ENCODE assay signal across 12 cellular contexts in genomic region chr19:15199219-15199651, GRCh38. TPM values are rescaled to one million over a fixed set of nuclear protein-coding genes. Genes with fewer than 3 reads are reported as not detected.
A peak's percentile ranks its signal among the peaks of the same experiment; 100 is the strongest.
DNase-seq lines count a peak whose midpoint lies in the region; ATAC-seq and TF ChIP-seq lines count a peak whose summit lies in the region.
"Had no signal": no experiment of that assay in that cellular context is flagged by ENCODE, and none has a peak within 500 bp of the region (broad histone marks: within the 10 kb centered on the region; RNA-seq: fewer than 3 reads in every experiment).

No MANE protein-coding gene starts in this region.

- H3K27me3 ChIP-seq in dorsolateral prefrontal cortex (peaks cover 0 to 73% (median 29%) of the 10 kb centered on the region in 45 donors), vagina (no peaks in the 10 kb centered on the region), transverse colon (peaks cover 80% of the 10 kb centered on the region)

- no peak for TF ChIP-seq CTCF in dorsolateral prefrontal cortex (IDR thresholded peaks at IDR 0.05 in 54 of 56, conservative IDR thresholded peaks at IDR 0.05 in 2 of 56; ENCODE audit: low read depth in 1 of 56, partially characterized antibody in 56 of 56)
- no peak for TF ChIP-seq CTCF in natural killer cell (IDR thresholded peaks at IDR 0.05)
- no peak for TF ChIP-seq CTCF in vagina (IDR thresholded peaks at IDR 0.05)
- TF ChIP-seq CTCF in transverse colon (IDR thresholded peaks at IDR 0.05): no peak

- no peak for DNase-seq in stimulated activated naive CD8-positive, alpha-beta T cell treated with anti-CD3 and anti-CD28 coated beads, Interleukin-15, Interleukin-2, amounts not matched to agents 100 U/mL and 50 U/mL, for 24 hours
- no peak for DNase-seq in dorsolateral prefrontal cortex
- DNase-seq in natural killer cell: no peak
- DNase-seq in vagina (ENCODE audit: extremely low spot score in 2 of 2): no peak
- DNase-seq in transverse colon: no peak
- no peak for DNase-seq in KBM-7
- DNase-seq: activated gamma-delta T cell treated with Interleukin-2 at 50 U/mL for 16 hours; DMS 273 treated with DMSO at 0.1 percent for 48 hours; stimulated activated CD4-positive, alpha-beta T cell treated with anti-CD3 and anti-CD28 coated beads, Interleukin-4, amount 100 ng/mL, for 24 hours; T-helper 1 cell had no signal

- no peak overlapping the region for H3K27ac Mint-ChIP-seq in stimulated activated naive CD8-positive, alpha-beta T cell treated with anti-CD3 and anti-CD28 coated beads, Interleukin-15, Interleukin-2, amounts not matched to agents 100 ng/mL and 50 ng/mL, for 24 hours
- no peak overlapping the region for H3K27ac Mint-ChIP-seq in natural killer cell

- 61% methylated on average over 9 of the region's 9 CpGs; no CpG with 5 or more reads in 1 of the 2 donors for WGBS in transverse colon (ENCODE audit: low coverage in 1 of 2), 2 donors

- H3K9me3 ChIP-seq in vagina (no peaks in the 10 kb centered on the region), transverse colon (no peaks in the 10 kb centered on the region)

- H3K4me3 Mint-ChIP-seq in stimulated activated naive CD8-positive, alpha-beta T cell treated with anti-CD3 and anti-CD28 coated beads, Interleukin-15, Interleukin-2, amounts not matched to agents 100 ng/mL and 50 ng/mL, for 24 hours: peak overlapping the region; percentile 42
- H3K4me3 Mint-ChIP-seq in natural killer cell: peak overlapping the region; percentile 10

- peak overlapping the region in 3 of 59 donors; percentile 39 to 76 (median 69) for H3K27ac ChIP-seq in dorsolateral prefrontal cortex
- peak overlapping the region; percentile 84 for H3K27ac ChIP-seq in vagina
- H3K27ac ChIP-seq in transverse colon: peak overlapping the region in 1 of 4 donors; percentile 18

- H3K36me3 ChIP-seq in vagina: no peaks in the 10 kb centered on the region
- no peaks in the 10 kb centered on the region for H3K36me3 ChIP-seq in transverse colon

- no peak for ATAC-seq in stimulated activated naive CD8-positive, alpha-beta T cell treated with anti-CD3 and anti-CD28 coated beads, Interleukin-15, Interleukin-2, amounts not matched to agents 100 U/mL and 50 U/mL, for 24 hours
- ATAC-seq in natural killer cell (no peak), GM21381 (IDR thresholded peaks at IDR 0.05; ENCODE audit: unreplicated experiment) (no peak)

- H3K36me3 Mint-ChIP-seq in stimulated activated naive CD8-positive, alpha-beta T cell treated with anti-CD3 and anti-CD28 coated beads, Interleukin-15, Interleukin-2, amounts not matched to agents 100 ng/mL and 50 ng/mL, for 24 hours (ENCODE audit: low read depth): no peaks in the 10 kb centered on the region
- H3K36me3 Mint-ChIP-seq in natural killer cell: no peaks in the 10 kb centered on the region

- H3K9me3 Mint-ChIP-seq in stimulated activated naive CD8-positive, alpha-beta T cell treated with anti-CD3 and anti-CD28 coated beads, Interleukin-15, Interleukin-2, amounts not matched to agents 100 ng/mL and 50 ng/mL, for 24 hours: no peaks in the 10 kb centered on the region
- no peaks in the 10 kb centered on the region for H3K9me3 Mint-ChIP-seq in natural killer cell

- peak overlapping the region in 32 of 59 donors; percentile 2 to 63 (median 48) for H3K4me3 ChIP-seq in dorsolateral prefrontal cortex
- H3K4me3 ChIP-seq in vagina: peak overlapping the region; percentile 51 to 76
- no peak overlapping the region for H3K4me3 ChIP-seq in transverse colon

- intact Hi-C loops in dorsolateral prefrontal cortex (cut with DNase I) (no loop called here), natural killer cell (cut with micrococcal nuclease) (no loop called here), vagina (cut with DNase I) (no loop called here), transverse colon (cut with DNase I; ENCODE audit: low total_unique reads) (no loop called here)

- H3K27me3 Mint-ChIP-seq in stimulated activated naive CD8-positive, alpha-beta T cell treated with anti-CD3 and anti-CD28 coated beads, Interleukin-15, Interleukin-2, amounts not matched to agents 100 ng/mL and 50 ng/mL, for 24 hours: peaks cover 53% of the 10 kb centered on the region
- H3K27me3 Mint-ChIP-seq in natural killer cell (ENCODE audit: low read depth in 2 of 2): peaks cover 31 to 57% of the 10 kb centered on the region in 2 donors

- TF ChIP-seq POLR2A in vagina (IDR thresholded peaks at IDR 0.05) (no peak), transverse colon (IDR thresholded peaks at IDR 0.05) (no peak)

- in situ Hi-C loops in transverse colon (cut with MboI; ENCODE audit: low pct_ligation_motif_present in 1 of 4, low pct_unique_long_range_greater_than_20kb in 1 of 4, low sequenced_read_pairs in 3 of 4) (no loop called here), KBM-7 (cut with MboI; ENCODE audit: low pct_unique_long_range_greater_than_20kb, low sequenced_read_pairs) (no loop called here)

- H3K4me1 ChIP-seq in vagina (peaks cover 52% of the 10 kb centered on the region), transverse colon (peaks cover 13 to 37% (median 23%) of the 10 kb centered on the region in 4 donors)

- TF ChIP-seq EP300 in transverse colon (IDR thresholded peaks at IDR 0.05; ENCODE audit: low read depth): no peak

- H3K4me1 Mint-ChIP-seq in stimulated activated naive CD8-positive, alpha-beta T cell treated with anti-CD3 and anti-CD28 coated beads, Interleukin-15, Interleukin-2, amounts not matched to agents 100 ng/mL and 50 ng/mL, for 24 hours (ENCODE audit: low read depth): peaks cover 25% of the 10 kb centered on the region
- H3K4me1 Mint-ChIP-seq in natural killer cell: peaks cover 9 to 10% of the 10 kb centered on the region in 2 donors

RNA-seq across cellular contexts. Expression of gene NOTCH3, which starts 1.6 kb away (rescaled TPM):
- total RNA-seq in dorsolateral prefrontal cortex (10 to 100 TPM in 119 of 120 experiments, 1 to 10 TPM in 1; 9.9 to 79.9 (median 27.6) TPM), natural killer cell (under 1 TPM in 2 of 3 donors, not detected in 1; 0.25 to 0.26 TPM), vagina (76.6 TPM), transverse colon (10 to 100 TPM in 1 of 4 donors, 1 to 10 TPM in 3; 2.2 to 16.3 (median 4.7) TPM)

RNA-seq across cellular contexts. Expression of gene EPHX3, which starts 33.0 kb away (rescaled TPM):
- 1 to 10 TPM in 1 of 120 experiments, under 1 TPM in 39, not detected in 80; 0.20 to 1.3 (median 0.42) TPM for total RNA-seq in dorsolateral prefrontal cortex
- not detected for total RNA-seq in natural killer cell
- total RNA-seq in vagina: 14.0 TPM
- not detected for total RNA-seq in transverse colon

Comparison
In these comparisons a context has a peak if more than half of its experiments do, and no peak if none do; other contexts are left out.
1. H3K4me3 ChIP-seq: peak in dorsolateral prefrontal cortex (32 of 59) and vagina (2 of 2); none in transverse colon (0 of 4).